29 cellular contexts compared by ENCODE assay signal in the genomic region with DNA sequence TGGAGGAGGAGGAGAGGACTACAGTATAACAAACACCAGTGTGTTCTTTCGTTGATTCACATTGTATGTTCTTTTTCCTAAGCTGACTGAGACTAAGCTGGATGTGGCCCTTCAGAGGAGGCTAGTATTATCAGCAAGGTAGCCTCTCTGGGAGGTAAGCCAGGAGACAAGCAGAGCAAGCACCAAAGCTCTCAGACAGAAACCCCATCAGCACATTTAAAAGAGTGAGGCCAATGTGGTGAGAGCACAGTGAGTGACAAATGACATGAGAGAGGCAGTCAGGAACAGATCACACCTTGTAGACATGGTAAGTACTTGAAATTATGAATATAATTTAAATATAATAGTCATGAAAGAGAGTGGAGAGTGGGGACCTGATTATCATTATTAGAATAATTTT.
"Had no signal": no experiment of that assay in that cellular context is flagged by ENCODE, and none has a peak within 500 bp of the region (broad histone marks: within the 10 kb centered on the region; RNA-seq: fewer than 3 reads in every experiment).

No MANE protein-coding gene starts in this region.

- H3K9me3 Mint-ChIP-seq: immature natural killer cell; naive thymus-derived CD4-positive, alpha-beta T cell; nephron; type B pancreatic cell had no signal

- ATAC-seq: foreskin keratinocyte; gastroesophageal sphincter; left colon; naive thymus-derived CD4-positive, alpha-beta T cell; pancreas; sciatic nerve had no signal

- H3K9me3 ChIP-seq: colonic mucosa, esophagus muscularis mucosa, gastroesophageal sphincter, pancreas, stomach, testis, tibial artery had no signal

- DNase-seq: colonic mucosa; effector CD8-positive, alpha-beta T cell; foreskin keratinocyte; hypothalamus; immature natural killer cell; islet precursor cell; kidney glomerular epithelial cell; left colon; mesendoderm; midbrain; naive thymus-derived CD4-positive, alpha-beta T cell; occipital lobe; pancreas; stimulated activated CD4-positive, alpha-beta T cell treated with anti-CD3 and anti-CD28 coated beads, Interleukin-12 subunit alpha, Interleukin-12 subunit beta, amount 100 ng/mL, for 4 hours; stimulated activated CD4-positive, alpha-beta T cell treated with anti-CD3 and anti-CD28 coated beads, Interleukin-1b, Interleukin-23, amount 100 ng/mL, for 48 hours; stimulated activated CD4-positive, alpha-beta T cell treated with anti-CD3 and anti-CD28 coated beads, Interleukin-4, amount 100 ng/mL, for 1 hour; stimulated activated CD8-positive, alpha-beta memory T cell treated with anti-CD3 and anti-CD28 coated beads, Interleukin-4, amount 100 ng/mL, for 48 hours; stimulated activated naive CD4-positive, alpha-beta T cell treated with Interleukin-2 at 50 U/mL for 16 hours; stomach; testis; tibial artery had no signal

- H3K27me3 ChIP-seq: colonic mucosa, esophagus muscularis mucosa, foreskin keratinocyte, gastroesophageal sphincter, pancreas, stomach, testis, tibial artery had no signal

- H3K4me1 Mint-ChIP-seq: nephron had no signal

- H3K27ac Mint-ChIP-seq: dendritic cell treated with granulocyte-macrophage colony-stimulating factor and Interleukin-4, amounts not matched to agents 40 ng/mL and 50 ng/mL, for 4 days; nephron; progenitor cell of endocrine pancreas; type B pancreatic cell had no signal

- H3K27me3 Mint-ChIP-seq: dendritic cell treated with granulocyte-macrophage colony-stimulating factor and Interleukin-4, amounts not matched to agents 40 ng/mL and 50 ng/mL, for 4 days; naive thymus-derived CD4-positive, alpha-beta T cell; progenitor cell of endocrine pancreas; type B pancreatic cell had no signal

- H3K4me3 Mint-ChIP-seq: dendritic cell treated with granulocyte-macrophage colony-stimulating factor and Interleukin-4, amounts not matched to agents 40 ng/mL and 50 ng/mL, for 4 days; immature natural killer cell; naive thymus-derived CD4-positive, alpha-beta T cell; nephron; type B pancreatic cell had no signal

- H3K27ac ChIP-seq: colonic mucosa, esophagus muscularis mucosa, foreskin keratinocyte, gastroesophageal sphincter, pancreas, stomach, testis, tibial artery had no signal

- H3K4me1 ChIP-seq: colonic mucosa, foreskin keratinocyte, pancreas, testis, tibial artery had no signal

- H3K36me3 ChIP-seq: colonic mucosa had no signal

- H3K4me3 ChIP-seq: colonic mucosa, esophagus muscularis mucosa, gastroesophageal sphincter, pancreas, smooth muscle cell, stomach, testis, tibial artery had no signal
